In genomic region chr4:76883147-76883546, GRCh38 we compare ENCODE assay signal across 28 cellular contexts. TPM values are rescaled to one million over a fixed set of nuclear protein-coding genes. Genes with fewer than 3 reads are reported as not detected.
DNase-seq lines count a peak whose midpoint lies in the region; ATAC-seq and TF ChIP-seq lines count a peak whose summit lies in the region.
"Had no signal": no experiment of that assay in that cellular context is flagged by ENCODE, and none has a peak within 500 bp of the region (broad histone marks: within the 10 kb centered on the region; RNA-seq: fewer than 3 reads in every experiment).

No MANE protein-coding gene starts in this region.

- no peak overlapping the region for H3K4me3 ChIP-seq in brain microvascular endothelial cell (ENCODE audit: low read depth, low read length)
- H3K4me3 ChIP-seq in fibroblast of villous mesenchyme (ENCODE audit: low read depth, low read length): no peak overlapping the region
- no peak overlapping the region for H3K4me3 ChIP-seq in smooth muscle cell
- H3K4me3 ChIP-seq: hepatocyte, ovary, tibial artery had no signal

- no peaks in the 10 kb centered on the region for H3K79me2 ChIP-seq in smooth muscle cell (ENCODE audit: low read depth)
- H3K79me2 ChIP-seq: hepatocyte had no signal

- no peak overlapping the region for H3K9ac ChIP-seq in smooth muscle cell (ENCODE audit: low read depth)
- H3K9ac ChIP-seq: KMS-11 had no signal

- peaks cover 8% of the 10 kb centered on the region for H3K4me1 ChIP-seq in smooth muscle cell (ENCODE audit: low read depth)
- H3K4me1 ChIP-seq: tibial artery had no signal

- peak; percentile 27 for DNase-seq in M059J (ENCODE audit: low read depth)
- peak; percentile 93 for DNase-seq in brain microvascular endothelial cell
- DNase-seq in fibroblast of villous mesenchyme (ENCODE audit: low read depth): peak; percentile 10
- no peak for DNase-seq in smooth muscle cell (lab: John Stamatoyannopoulos, UW; ENCODE audit: unreplicated experiment)
- no peak for DNase-seq in NCI-H2029 treated with DMSO at 0.1 percent for 48 hours (lab: John Stamatoyannopoulos, UW)
- DNase-seq in dedifferentiated amniotic fluid mesenchymal stem cell (ENCODE audit: extremely low spot score): no peak
- DNase-seq: activated CD4-positive, alpha-beta T cell treated with anti-CD3 and anti-CD28 coated beads, Interleukin-2, amount 10 ng/mL, durations not matched to agents 7 days and 5 days; activated naive CD4-positive, alpha-beta T cell treated with anti-CD3 and anti-CD28 coated beads, Interleukin-2, amount 10 ng/mL, durations not matched to agents 7 days and 5 days; AML-193; amygdala; CD4-positive, alpha-beta memory T cell; central memory CD4-positive, alpha-beta T cell; erythroblast; foreskin melanocyte; HFFc6; naive thymus-derived CD4-positive, alpha-beta T cell; NCI-H146; ovary; stimulated activated naive CD8-positive, alpha-beta T cell treated with anti-CD3 and anti-CD28 coated beads, Interleukin-15, amount 100 ng/mL, for 72 hours; T-helper 1 cell; tibial artery had no signal

- H3K9me3 ChIP-seq in smooth muscle cell (replicated peaks; ENCODE audit: low read depth): no peaks in the 10 kb centered on the region
- H3K9me3 ChIP-seq: ovary, tibial artery had no signal

- peaks cover 7% of the 10 kb centered on the region for H3F3A ChIP-seq in smooth muscle cell (ENCODE audit: low read depth)

- in situ Hi-C loops in brain microvascular endothelial cell (cut with HindIII; ENCODE audit: low pct_ligation_motif_present, low sequenced_read_pairs): no loop called here

- peak overlapping the region; percentile 40 for H3K27ac ChIP-seq in brain microvascular endothelial cell
- peak overlapping the region; percentile 48 for H3K27ac ChIP-seq in smooth muscle cell (ENCODE audit: low read depth)
- H3K27ac ChIP-seq: hepatocyte, KMS-11, ovary, tibial artery had no signal

- H3K27me3 ChIP-seq in brain microvascular endothelial cell (replicated peaks) (no peaks in the 10 kb centered on the region), smooth muscle cell (ENCODE audit: low read depth) (no peaks in the 10 kb centered on the region)
- H3K27me3 ChIP-seq: hepatocyte, ovary, tibial artery had no signal

- peak overlapping the region; percentile 41 for H2AFZ ChIP-seq in smooth muscle cell (ENCODE audit: low read depth)
- H2AFZ ChIP-seq: hepatocyte had no signal

- peak overlapping the region; percentile 51 for H3K4me2 ChIP-seq in smooth muscle cell
- H3K4me2 ChIP-seq: hepatocyte, KMS-11 had no signal

- 41% methylated on average over 8 of the region's 8 CpGs for WGBS in smooth muscle cell (ENCODE audit: low lambda C conversion rate)

- H4K20me1 ChIP-seq in smooth muscle cell (ENCODE audit: low read depth): no peaks in the 10 kb centered on the region

- TF ChIP-seq CTCF in brain microvascular endothelial cell (IDR thresholded peaks at IDR 0.05; ENCODE audit: low read depth, low read length, missing control alignments) (no peak), fibroblast of villous mesenchyme (IDR thresholded peaks at IDR 0.05; ENCODE audit: insufficient read depth, low read depth, low read length) (no peak), smooth muscle cell (IDR thresholded peaks at IDR 0.05; ENCODE audit: borderline replicate concordance, insufficient read depth, poor library complexity, severe bottlenecking) (no peak)

- no peak for ATAC-seq in HG02870 (IDR thresholded peaks at IDR 0.05; ENCODE audit: unreplicated experiment)
- ATAC-seq: left lobe of liver; naive thymus-derived CD4-positive, alpha-beta T cell; Panc1; stimulated activated naive CD8-positive, alpha-beta T cell treated with anti-CD3 and anti-CD28 coated beads, Interleukin-15, amount 100 ng/mL, for 72 hours had no signal

- H3K36me3 ChIP-seq in brain microvascular endothelial cell (replicated peaks) (no peaks in the 10 kb centered on the region), smooth muscle cell (ENCODE audit: low read depth) (no peaks in the 10 kb centered on the region)
- H3K36me3 ChIP-seq: ovary, tibial artery had no signal

RNA-seq across cellular contexts. Expression of gene SOWAHB, which starts 14.8 kb away (rescaled TPM):
- total RNA-seq in M059J (2014; rRNA removed; shearing (Covaris generic)): not detected in 2 replicates
- total RNA-seq in fibroblast of villous mesenchyme: under 0.01 and 0.32 TPM in 2 replicates
- total RNA-seq in smooth muscle cell: 4.6 and 8.7 TPM in 2 replicates
- polyA plus RNA-seq in smooth muscle cell: 0.81 and 6.8 TPM in 2 replicates
- total RNA-seq: activated CD4-positive, alpha-beta T cell treated with anti-CD3 and anti-CD28 coated beads, Interleukin-2, amount 10 ng/mL, durations not matched to agents 7 days and 5 days; activated T-helper 1 cell treated with anti-CD3 and anti-CD28 coated beads, Interleukin-12 subunit alpha, Interleukin-12 subunit beta, Interleukin-2, Interleukin-4 antibody, amounts not matched to agents 30 ng/mL and 10 ng/mL and 1 ng/mL, durations not matched to agents 14 hours and 24 hours and 36 hours; CD4-positive, alpha-beta memory T cell; naive thymus-derived CD4-positive, alpha-beta T cell; SK-MEL-5 had no signal
- polyA plus RNA-seq: CD4-positive, alpha-beta memory T cell had no signal

Comparison
In these comparisons a context has a peak if more than half of its experiments do, and no peak if none do; other contexts are left out.
1. DNase-seq: peak in M059J (single experiment), brain microvascular endothelial cell (single experiment) and fibroblast of villous mesenchyme (single experiment); none in smooth muscle cell (single experiment), NCI-H2029 treated with DMSO at 0.1 percent for 48 hours (single experiment) and dedifferentiated amniotic fluid mesenchymal stem cell (single experiment).